ENCODE assay signal across 11 cellular contexts in the genomic region with DNA sequence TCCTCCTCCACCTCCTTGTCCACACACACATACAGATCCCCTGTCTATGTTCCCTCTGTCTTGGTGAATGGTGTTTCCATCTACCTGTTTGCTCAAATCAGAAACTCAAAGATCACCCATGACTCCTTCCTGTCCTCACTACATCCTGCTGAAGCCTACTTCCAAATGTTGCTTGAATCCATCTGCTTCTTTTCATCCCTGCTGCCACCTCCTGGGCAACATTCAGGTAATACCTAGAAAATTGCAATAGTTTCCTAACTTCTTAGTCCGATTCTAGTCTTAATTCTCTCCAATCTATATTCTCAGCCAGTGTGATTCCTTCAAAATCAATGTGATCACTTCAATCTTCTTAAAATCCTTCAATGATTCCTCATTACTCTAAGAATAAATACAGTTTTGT.
DNase-seq lines count a peak whose midpoint lies in the region; ATAC-seq and TF ChIP-seq lines count a peak whose summit lies in the region.
"Had no signal": no experiment of that assay in that cellular context is flagged by ENCODE, and none has a peak within 500 bp of the region (broad histone marks: within the 10 kb centered on the region; RNA-seq: fewer than 3 reads in every experiment).

No MANE protein-coding gene starts in this region.

- H3F3A ChIP-seq in PC-3 (ENCODE audit: low read length, unreplicated experiment): no peaks in the 10 kb centered on the region

- peak; percentile 64 for TF ChIP-seq CTCF in PC-3 (conservative IDR thresholded peaks at IDR 0.05; ENCODE audit: low read depth, low read length)
- peak; percentile 34 for TF ChIP-seq CTCF in fibroblast of pulmonary artery (IDR thresholded peaks at IDR 0.05; ENCODE audit: low read length, missing control alignments)
- TF ChIP-seq CTCF in thyroid gland (IDR thresholded peaks at IDR 0.05): peak in 4 of 6 experiments; percentile 49 to 76 (median 57)

- H3K4me1 Mint-ChIP-seq in T-helper 17 cell: peaks cover 3% of the 10 kb centered on the region

- H3K9me3 ChIP-seq in PC-3 (ENCODE audit: low read length) (no peaks in the 10 kb centered on the region), thyroid gland (no peaks in the 10 kb centered on the region), T-helper 17 cell (ENCODE audit: control insufficient read depth, low read length, poor library complexity, severe bottlenecking) (no peaks in the 10 kb centered on the region)

- no TSS peak for BruUV-seq in PC-3 (replicated peaks; lab: Mats Ljungman, UMichigan)

- H3K27ac ChIP-seq in PC-3 (ENCODE audit: low read length) (no peak overlapping the region), thyroid gland (no peak overlapping the region)

- no peak for TF ChIP-seq POLR2A in thyroid gland (IDR thresholded peaks at IDR 0.05)

- no peak overlapping the region for H3K4me3 ChIP-seq in PC-3 (ENCODE audit: low read length)
- H3K4me3 ChIP-seq in fibroblast of pulmonary artery (replicated peaks; ENCODE audit: low read depth, low read length): no peak overlapping the region
- no peak overlapping the region for H3K4me3 ChIP-seq in thyroid gland (replicated peaks in 1 of 3)

- POLR2A ChIA-PET in PC-3 (lab: Charles Lee; ENCODE audit: unreplicated experiment): no interaction called here

- H3K4me1 ChIP-seq in PC-3 (ENCODE audit: insufficient read depth, low read length) (peaks cover 20% of the 10 kb centered on the region), thyroid gland (no peaks in the 10 kb centered on the region)

- no peaks in the 10 kb centered on the region for H3K9me2 ChIP-seq in PC-3 (replicated peaks; ENCODE audit: low read length)

- H2AFZ ChIP-seq in PC-3 (ENCODE audit: low read length): peak overlapping the region; percentile 33; the same call in 1 of the 2 replicates

- no peaks in the 10 kb centered on the region for H3K79me2 ChIP-seq in PC-3 (ENCODE audit: low read length)

- H3K4me3 Mint-ChIP-seq in T-helper 17 cell: no peak overlapping the region

- H3K9ac ChIP-seq in PC-3 (ENCODE audit: low read length): no peak overlapping the region

- CTCF ChIA-PET in PC-3 (lab: Charles Lee): no interaction called here

- peaks cover 14% of the 10 kb centered on the region for H3K27me3 Mint-ChIP-seq in T-helper 17 cell

- peaks cover 3% of the 10 kb centered on the region for H3K36me3 Mint-ChIP-seq in T-helper 17 cell (ENCODE audit: low read depth)

- 45 to 61% methylated on average over 1 of the region's 1 CpG for whole genome bisulfite sequencing in thyroid gland, 2 donors

- DNase-seq in NCI-H2171 treated with DMSO at 0.1 percent for 48 hours (lab: John Stamatoyannopoulos, UW): peak; percentile 0
- DNase-seq in NCI-H2171 (lab: John Stamatoyannopoulos, UW): no peak
- peak; percentile 60 for DNase-seq in PC-3
- DNase-seq in fibroblast of pulmonary artery (ENCODE audit: low read depth): peak; percentile 53
- DNase-seq in thyroid gland: peak; percentile 64 to 74
- DNase-seq in T-helper 17 cell: no peak
- DNase-seq: hypothalamus; NCI-H2081; stimulated activated CD4-positive, alpha-beta T cell treated with anti-CD3 and anti-CD28 coated beads, Interleukin-4, amount 100 ng/mL, for 1 hour had no signal

- no peak overlapping the region for H3K27ac Mint-ChIP-seq in T-helper 17 cell

- H3K27me3 ChIP-seq in PC-3 (ENCODE audit: low read length): no peaks in the 10 kb centered on the region
- H3K27me3 ChIP-seq in thyroid gland: no peaks in the 10 kb centered on the region

- H4K20me1 ChIP-seq in PC-3 (ENCODE audit: low read length): no peaks in the 10 kb centered on the region

- no peak overlapping the region for H3K4me2 ChIP-seq in PC-3 (ENCODE audit: low read length)

- ATAC-seq in PC-3 (peak; percentile 46; the same call in 1 of the 2 replicates), HG02885 (IDR thresholded peaks at IDR 0.05; ENCODE audit: poor library complexity, unreplicated experiment) (no peak), HG03378 (IDR thresholded peaks at IDR 0.05; ENCODE audit: unreplicated experiment) (no peak), T-helper 17 cell (no peak)

- intact Hi-C loops in PC-3 (cut with micrococcal nuclease): loop anchor here (1.0 to 10.0 kb wide), 3 partner anchors 86 to 213 kb away; partner anchors contain the start of gene STARD13
- intact Hi-C loops in thyroid gland (cut with DNase I): no loop called here

- H3K36me3 ChIP-seq in PC-3 (ENCODE audit: low read depth, low read length) (no peaks in the 10 kb centered on the region), thyroid gland (no peaks in the 10 kb centered on the region)

Comparison
In these comparisons a context has a peak if more than half of its experiments do, and no peak if none do; other contexts are left out.
1. DNase-seq: peak in NCI-H2171 treated with DMSO at 0.1 percent for 48 hours (single experiment), PC-3 (single experiment), fibroblast of pulmonary artery (single experiment) and thyroid gland (2 of 2); none in NCI-H2171 (single experiment) and T-helper 17 cell (0 of 3).
2. Peak in every context shown above with its lines, with median percentiles within 50 percentile points of each other: CTCF ChIP-seq.